1 cellular context compared by ENCODE assay signal in genomic region chr1:53025034-53025777, GRCh38.
TF ChIP-seq lines count a peak whose summit lies in the region.

No MANE protein-coding gene starts in this region.

TF ChIP-seq in HepG2, 621 proteins besides CTCF, POLR2A, EP300 and RAD21 (continued from another document and continues in another):
- TF ChIP-seq KIAA2018 (CRISPR knock-in tag; IDR thresholded peaks at IDR 0.05; ENCODE audit: borderline replicate concordance) (no peak), POLR2G (IDR thresholded peaks at IDR 0.05; ENCODE audit: low read depth, low read length) (no peak), AFF4 (CRISPR knock-in tag; IDR thresholded peaks at IDR 0.05) (no peak), JUNB (CRISPR knock-in tag; IDR thresholded peaks at IDR 0.05; ENCODE audit: borderline replicate concordance) (no peak; the same call in 1 of the 2 replicates), ZNF234 (CRISPR knock-in tag; conservative IDR thresholded peaks at IDR 0.05) (no peak), ZNF292 (CRISPR knock-in tag; IDR thresholded peaks at IDR 0.05; ENCODE audit: borderline replicate concordance, low read depth) (peak; percentile 79; the same call in 1 of the 2 replicates), SYNCRIP (IDR thresholded peaks at IDR 0.05; ENCODE audit: insufficient read depth, low read depth, low read length) (no peak), SUZ12 (IDR thresholded peaks at IDR 0.05; ENCODE audit: low read depth, low read length) (no peak), ZNF10 (CRISPR knock-in tag; IDR thresholded peaks at IDR 0.05; ENCODE audit: borderline replicate concordance, low read depth) (no peak), HNRNPK (IDR thresholded peaks at IDR 0.05; ENCODE audit: low read depth, low read length, poor library complexity, severe bottlenecking) (no peak), DPF2 (CRISPR knock-in tag; IDR thresholded peaks at IDR 0.05; ENCODE audit: borderline replicate concordance, low read depth) (no peak), ZNF83 (CRISPR knock-in tag; IDR thresholded peaks at IDR 0.05; ENCODE audit: borderline replicate concordance) (no peak), ZNF891 (CRISPR knock-in tag; IDR thresholded peaks at IDR 0.05) (no peak), AHDC1 (CRISPR knock-in tag; IDR thresholded peaks at IDR 0.05; ENCODE audit: borderline replicate concordance) (peak; percentile 45; the same call in 1 of the 2 replicates), ZNF670 (CRISPR knock-in tag; IDR thresholded peaks at IDR 0.05; ENCODE audit: borderline replicate concordance) (peak; percentile 99), E2F2 (CRISPR knock-in tag; IDR thresholded peaks at IDR 0.05; ENCODE audit: borderline replicate concordance) (no peak), HDAC6 (IDR thresholded peaks at IDR 0.05; ENCODE audit: low read depth, low read length) (no peak), CREB1 (IDR thresholded peaks at IDR 0.05) (peak; percentile 63), CREB1 (CRISPR knock-in tag; IDR thresholded peaks at IDR 0.05) (peak; percentile 83), BCL6 (CRISPR knock-in tag; IDR thresholded peaks at IDR 0.05) (peak; percentile 68; the same call in 1 of the 2 replicates), NR1H2 (CRISPR knock-in tag; IDR thresholded peaks at IDR 0.05; ENCODE audit: borderline replicate concordance, low read depth) (no peak), NPAS2 (CRISPR knock-in tag; IDR thresholded peaks at IDR 0.05; ENCODE audit: borderline replicate concordance) (no peak), ZNF431 (CRISPR knock-in tag; IDR thresholded peaks at IDR 0.05; ENCODE audit: borderline replicate concordance, low read depth) (no peak), ZBTB8A (CRISPR knock-in tag; IDR thresholded peaks at IDR 0.05; ENCODE audit: borderline replicate concordance, low read depth) (no peak), ARID2 (CRISPR knock-in tag; IDR thresholded peaks at IDR 0.05; ENCODE audit: borderline replicate concordance) (no peak), MBD4 (IDR thresholded peaks at IDR 0.05; ENCODE audit: borderline replicate concordance, low read length) (no peak), MATR3 (CRISPR knock-in tag; IDR thresholded peaks at IDR 0.05) (no peak), GPBP1L1 (CRISPR knock-in tag; IDR thresholded peaks at IDR 0.05) (no peak), ZNF468 (CRISPR knock-in tag; IDR thresholded peaks at IDR 0.05) (no peak), ZNF333 (CRISPR knock-in tag; IDR thresholded peaks at IDR 0.05; ENCODE audit: borderline replicate concordance) (no peak), RFX5 (IDR thresholded peaks at IDR 0.05; ENCODE audit: low read depth, low read length) (no peak), JUND (CRISPR knock-in tag; IDR thresholded peaks at IDR 0.05) (no peak), CEBPZ (IDR thresholded peaks at IDR 0.05; ENCODE audit: low read length) (no peak), STAG1 (CRISPR knock-in tag; IDR thresholded peaks at IDR 0.05) (peak; percentile 14; the same call in 1 of the 2 replicates), ERF (CRISPR knock-in tag; IDR thresholded peaks at IDR 0.05) (no peak)
